Comparison of ENCODE assay signal across 8 cellular contexts in the genomic region with DNA sequence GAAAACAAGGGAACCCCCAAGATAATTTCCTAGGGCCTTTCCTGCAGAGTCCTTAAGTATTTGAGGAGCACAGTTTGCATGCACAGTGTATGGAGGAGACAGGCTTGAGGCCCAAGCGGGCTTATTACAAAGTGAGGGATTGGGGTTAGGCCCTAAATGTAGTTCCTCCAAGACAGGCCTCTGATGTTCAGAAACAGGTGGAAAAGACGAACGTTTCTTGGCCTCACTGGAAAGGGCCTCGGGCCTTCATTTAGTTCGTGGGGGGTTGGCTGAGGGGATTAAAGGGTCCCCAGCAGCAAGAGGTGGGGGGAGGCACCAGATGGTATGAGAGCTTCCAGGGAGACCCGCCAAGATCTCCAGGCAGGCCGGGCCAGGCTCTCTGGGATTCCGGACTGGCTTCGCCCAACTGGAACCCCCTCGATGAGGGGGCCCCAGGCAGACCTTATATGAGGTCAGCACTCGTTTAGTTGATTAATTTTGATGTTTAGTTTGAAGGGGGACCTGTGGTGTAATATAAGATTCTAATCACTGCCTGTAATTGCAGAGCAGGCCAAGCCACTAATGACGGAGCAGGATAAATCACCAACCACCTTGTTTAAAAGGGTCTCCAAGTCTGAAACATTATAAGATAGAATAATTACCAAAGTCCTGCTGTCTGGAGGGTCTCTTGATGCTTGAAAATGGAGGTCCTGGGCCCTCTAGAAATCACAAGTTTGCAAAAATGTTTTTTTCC. TPM values are rescaled to one million over a fixed set of nuclear protein-coding genes. Genes with fewer than 3 reads are reported as not detected.
DNase-seq lines count a peak whose midpoint lies in the region; ATAC-seq, FAIRE-seq and TF ChIP-seq lines count a peak whose summit lies in the region.

No MANE protein-coding gene starts in this region.

- in situ Hi-C loops in K562 (cut with MboI), result no loop called here

- TF ChIP-seq CTCF in BE2C (IDR thresholded peaks at IDR 0.05; ENCODE audit: low read depth, low read length) (no peak), HL-60 (IDR thresholded peaks at IDR 0.05; ENCODE audit: insufficient read depth, low read length) (no peak), K562 (IDR thresholded peaks at IDR 0.05 in 2 of 3, conservative IDR thresholded peaks at IDR 0.05 in 1 of 3; ENCODE audit: insufficient read depth in 2 of 3, low read depth in 1 of 3, low read length in 3 of 3) (no peak)

- peak overlapping the region; percentile 85 for H3K4me2 ChIP-seq in K562 (ENCODE audit: insufficient read depth, low read length)

- H3K27me3 ChIP-seq in BE2C, result no peaks in the 10 kb centered on the region
- no peaks in the 10 kb centered on the region for H3K27me3 ChIP-seq in HL-60 (ENCODE audit: insufficient read depth, poor library complexity, severe bottlenecking)
- no peaks in the 10 kb centered on the region for H3K27me3 ChIP-seq in K562 (ENCODE audit: control insufficient read depth in 2 of 2, insufficient read depth in 2 of 2, low read length in 2 of 2)
- no peaks in the 10 kb centered on the region for H3K27me3 ChIP-seq in mucosa of rectum (ENCODE audit: control insufficient read depth in 2 of 2, insufficient read depth in 2 of 2, low read length in 2 of 2)

- no peak for TF ChIP-seq POLR2A in K562 (conservative IDR thresholded peaks at IDR 0.05)

- DNase-seq in BE2C, result no peak
- DNase-seq in HL-60 (ENCODE audit: low read depth in 1 of 2, low spot score in 1 of 2), result no peak
- peak in 2 of 4 experiments; percentile 24 to 36 for DNase-seq in K562 (ENCODE audit: extremely low read depth in 1 of 4, low spot score in 3 of 4)
- DNase-seq in stimulated activated CD4-positive, alpha-beta T cell treated with anti-CD3 and anti-CD28 coated beads, Interleukin-4, amount 100 ng/mL, for 4 hours, result no peak

- WGBS in K562 (ENCODE audit: insufficient coverage, low coverage, missing lambda C conversion rate), result 2% methylated on average over 12 of the region's 12 CpGs

- ATAC-seq in K562 (no peak), GM19351 (IDR thresholded peaks at IDR 0.05; ENCODE audit: unreplicated experiment) (no peak), GM21786 (IDR thresholded peaks at IDR 0.05; ENCODE audit: unreplicated experiment) (no peak), GM19395 (IDR thresholded peaks at IDR 0.05; ENCODE audit: unreplicated experiment) (no peak)

- peaks cover 3% of the 10 kb centered on the region for H3K4me1 ChIP-seq in BE2C
- peaks cover 64 to 68% of the 10 kb centered on the region in 2 experiments for H3K4me1 ChIP-seq in K562 (replicated peaks in 1 of 2; ENCODE audit: control insufficient read depth in 2 of 2, insufficient read depth in 2 of 2, low read length in 2 of 2)
- H3K4me1 ChIP-seq in mucosa of rectum (ENCODE audit: control insufficient read depth in 2 of 2, insufficient read depth in 2 of 2, low read length in 2 of 2), result peaks cover 5 to 9% of the 10 kb centered on the region in 2 donors

- H4K20me1 ChIP-seq in K562 (replicated peaks; ENCODE audit: control insufficient read depth, insufficient read depth, low read length), result peaks cover 44% of the 10 kb centered on the region

- H3K4me3 ChIP-seq in BE2C (ENCODE audit: low read depth, low read length) (peak overlapping the region; percentile 87), HL-60 (replicated peaks; ENCODE audit: insufficient read depth, low read length) (peak overlapping the region; percentile 55), K562 (peak overlapping the region; percentile 85), mucosa of rectum (ENCODE audit: low read length in 2 of 2) (peak overlapping the region; percentile 67)

- no peak for TF ChIP-seq EP300 in K562 (IDR thresholded peaks at IDR 0.05; ENCODE audit: low read length)

- H2AFZ ChIP-seq in K562 (ENCODE audit: low read depth, low read length), result peak overlapping the region; percentile 37; the same call in 1 of the 2 replicates

- CTCF ChIA-PET in K562 (lab: Yijun Ruan, JAX; ENCODE audit: low intra/inter-chr PET ratio), result interaction anchor here (0.6 to 1.9 kb wide), 4 partner anchors 38 to 75 kb away, joined by 3 to 6 read pairs (median 3); no protein-coding TSS in a partner anchor

- H3K9ac ChIP-seq in K562 (ENCODE audit: insufficient read depth in 1 of 2, low read depth in 2 of 2, low read length in 2 of 2) (peak overlapping the region; percentile 97 to 99), mucosa of rectum (ENCODE audit: low read depth in 1 of 2, low read length in 2 of 2) (peak overlapping the region; percentile 52 to 73)

- H3K9me3 ChIP-seq in BE2C (no peaks in the 10 kb centered on the region), K562 (replicated peaks; ENCODE audit: control insufficient read depth, insufficient read depth, low read depth, low read length) (no peaks in the 10 kb centered on the region), mucosa of rectum (ENCODE audit: control insufficient read depth in 2 of 2, low read length in 2 of 2) (no peaks in the 10 kb centered on the region)

- no peaks in the 10 kb centered on the region for H3K9me1 ChIP-seq in K562 (ENCODE audit: control insufficient read depth, insufficient read depth, low read length)

- no peak for TF ChIP-seq RAD21 in K562 (CRISPR knock-in tag; conservative IDR thresholded peaks at IDR 0.05 in 1 of 2, IDR thresholded peaks at IDR 0.05 in 1 of 2)

- intact Hi-C loops in K562 (cut with micrococcal nuclease), result no loop called here

- H3K36me3 ChIP-seq in BE2C (peaks cover 35% of the 10 kb centered on the region), K562 (ENCODE audit: control insufficient read depth, insufficient read depth, low read length) (peaks cover 58% of the 10 kb centered on the region), mucosa of rectum (ENCODE audit: control insufficient read depth in 2 of 2, insufficient read depth in 2 of 2, low read length in 2 of 2) (peaks cover 12 to 18% of the 10 kb centered on the region in 2 donors)

- no peak for FAIRE-seq in K562 (lab: Jason Lieb, UNC)

- BruUV-seq in K562 (replicated peaks; lab: Mats Ljungman, UMichigan), result TSS peak; percentile 35

- H3K79me2 ChIP-seq in K562 (ENCODE audit: control insufficient read depth, insufficient read depth, low read length), result peaks cover 76% of the 10 kb centered on the region

- peak overlapping the region; percentile 99 for H3K27ac ChIP-seq in HL-60 (replicated peaks)
- peak overlapping the region; percentile 98 for H3K27ac ChIP-seq in K562 (ENCODE audit: extremely low read depth, low read depth, low read length)
- peak overlapping the region in 1 of 2 donors; percentile 16 for H3K27ac ChIP-seq in mucosa of rectum (ENCODE audit: low read depth in 2 of 2, low read length in 2 of 2)

- POLR2A ChIA-PET in K562 (lab: Yijun Ruan, JAX), result interaction anchor here (0.6 kb wide), 1 partner anchor 184 kb away, joined by 3 read pairs; no protein-coding TSS in a partner anchor

TF ChIP-seq in K562, 482 proteins besides CTCF, POLR2A, EP300 and RAD21 (continues in another document):
- TF ChIP-seq EGR1 (conservative IDR thresholded peaks at IDR 0.05) (no peak), MCM3 (IDR thresholded peaks at IDR 0.05) (no peak), SIN3A (IDR thresholded peaks at IDR 0.05; ENCODE audit: borderline replicate concordance in 2 of 2, control insufficient read depth in 1 of 2, low read depth in 2 of 2, low read length in 2 of 2) (no peak), BRCA1 (IDR thresholded peaks at IDR 0.05) (no peak), BRCA1 (CRISPR knock-in tag; IDR thresholded peaks at IDR 0.05) (0 out of 2 replicates have a peak, but pooled peaks have one; percentile 69), TEAD4 (IDR thresholded peaks at IDR 0.05; ENCODE audit: low read length) (no peak), TEAD4 (CRISPR knock-in tag; IDR thresholded peaks at IDR 0.05; ENCODE audit: borderline replicate concordance) (no peak), NCOA1 (IDR thresholded peaks at IDR 0.05; ENCODE audit: low read depth) (no peak)

RNA-seq across cellular contexts. Expression of a gene that starts 2.0 kb away (rescaled TPM):
- polyA plus RNA-seq in BE2C (2012; ENCODE audit: insufficient read depth, insufficient read length, low read depth), result 155 TPM
- 30.6 and 67.6 TPM in 2 replicates for total RNA-seq in K562 (2011; cell fraction: chromatin; rRNA removed; ENCODE audit: low replicate concordance)
- 97.4 and 98.8 TPM in 2 replicates for total RNA-seq in K562 (2011; cell fraction: nucleolus; rRNA removed)
- total RNA-seq in K562 (2011; cell fraction: nucleoplasm; rRNA removed), result 112 and 202 TPM in 2 replicates
- total RNA-seq in K562 (2014; rRNA removed) (1,004 and 1,256 TPM in 2 replicates), K562 (2014; rRNA removed; fragmentation: Illumina TruSeq; extraction: Trizol) (270 and 326 TPM in 2 replicates), K562 (2015; rRNA removed; fragmentation: Illumina TruSeq; extraction: Trizol) (594 and 609 TPM in 2 replicates), K562 (2021) (1,947 and 1,950 TPM in 2 replicates)
- polyA plus RNA-seq in K562 (2011; rRNA removed) (205 and 451 TPM in 2 replicates), K562 (2014; fragmentation: Illumina TruSeq; extraction: Trizol) (1,608 and 1,897 TPM in 2 replicates), K562 (2014; fragmentation: Nextera tagmentation; extraction: Ambion mirVana) (10 to 100 TPM; 27.8 to 58.8 TPM), K562 (2014; rRNA removed) (1,026 and 1,125 TPM in 2 replicates)
- polyA plus RNA-seq in K562 (2011; cell fraction: cytosol; rRNA removed), result 348 and 767 TPM in 2 replicates
- polyA plus RNA-seq in K562 (2011; cell fraction: nucleus; rRNA removed), result 229 and 367 TPM in 2 replicates
- polyA plus RNA-seq in K562 (2012), result 830 and 1,263 TPM in 2 replicates
- polyA minus RNA-seq in K562 (2011; rRNA and poly(A)+ RNA removed), result 66.3 and 71.3 TPM in 2 replicates
- 364 and 449 TPM in 2 replicates for polyA minus RNA-seq in K562 (2011; cell fraction: cytosol; rRNA and poly(A)+ RNA removed)
- 49.0 and 60.6 TPM in 2 replicates for polyA minus RNA-seq in K562 (2011; cell fraction: nucleus; rRNA and poly(A)+ RNA removed)

RNA-seq across cellular contexts. Expression of a gene that starts 10.1 kb away (rescaled TPM):
- 46.8 TPM for polyA plus RNA-seq in BE2C (2012; ENCODE audit: insufficient read depth, insufficient read length, low read depth)
- 9.6 and 43.3 TPM in 2 replicates for total RNA-seq in K562 (2011; cell fraction: chromatin; rRNA removed; ENCODE audit: low replicate concordance)
- total RNA-seq in K562 (2011; cell fraction: nucleolus; rRNA removed), result 62.9 and 65.8 TPM in 2 replicates
- total RNA-seq in K562 (2011; cell fraction: nucleoplasm; rRNA removed), result 33.6 and 43.7 TPM in 2 replicates
- total RNA-seq in K562 (2014; rRNA removed) (31.8 and 42.1 TPM in 2 replicates), K562 (2014; rRNA removed; fragmentation: Illumina TruSeq; extraction: Trizol) (4.6 and 6.5 TPM in 2 replicates), K562 (2015; rRNA removed; fragmentation: Illumina TruSeq; extraction: Trizol) (18.2 and 21.9 TPM in 2 replicates), K562 (2021) (30.1 and 35.5 TPM in 2 replicates)
- polyA plus RNA-seq in K562 (2011; rRNA removed) (29.1 and 74.4 TPM in 2 replicates), K562 (2014; fragmentation: Illumina TruSeq; extraction: Trizol) (20.9 and 39.0 TPM in 2 replicates), K562 (2014; fragmentation: Nextera tagmentation; extraction: Ambion mirVana) (10 to 100 TPM; 13.1 to 13.7 TPM), K562 (2014; rRNA removed) (34.9 and 36.7 TPM in 2 replicates)
- 106 and 151 TPM in 2 replicates for polyA plus RNA-seq in K562 (2011; cell fraction: cytosol; rRNA removed)
- 87.3 and 88.9 TPM in 2 replicates for polyA plus RNA-seq in K562 (2011; cell fraction: nucleus; rRNA removed)
- polyA plus RNA-seq in K562 (2012), result 43.9 and 73.7 TPM in 2 replicates
- 10.5 and 14.6 TPM in 2 replicates for polyA minus RNA-seq in K562 (2011; rRNA and poly(A)+ RNA removed)
- 18.3 and 35.8 TPM in 2 replicates for polyA minus RNA-seq in K562 (2011; cell fraction: cytosol; rRNA and poly(A)+ RNA removed)
- polyA minus RNA-seq in K562 (2011; cell fraction: nucleus; rRNA and poly(A)+ RNA removed), result 43.4 and 63.9 TPM in 2 replicates
